In the genomic region with DNA sequence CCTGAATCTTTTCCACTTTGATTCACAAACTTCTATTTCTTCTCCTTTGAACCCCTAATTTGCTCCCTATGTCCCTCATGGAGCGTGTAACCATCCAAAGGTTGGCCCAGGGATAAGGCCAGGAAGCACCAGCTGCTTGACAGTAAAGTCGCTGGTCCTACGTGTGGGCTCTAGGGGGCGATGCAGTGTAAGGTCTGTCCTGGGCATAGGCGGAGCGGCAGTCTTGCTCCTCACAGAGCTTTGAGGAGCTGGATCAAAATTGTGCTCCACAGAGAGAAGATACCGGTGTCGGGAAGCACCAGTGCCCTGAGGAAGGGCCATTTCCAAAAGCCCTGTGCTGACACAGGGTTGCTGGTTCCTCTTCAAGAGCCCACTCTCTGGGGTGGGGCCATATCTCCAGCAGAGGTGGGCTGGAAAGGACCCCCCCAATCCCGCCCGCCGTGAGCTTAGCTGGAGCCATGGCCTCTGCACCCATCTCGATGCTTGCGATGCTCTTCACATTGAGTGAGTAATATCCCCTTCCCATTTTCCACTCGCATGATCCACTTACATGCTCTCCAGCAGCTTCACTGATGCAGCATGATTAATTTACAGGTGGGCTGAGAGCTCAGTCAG, we compare ENCODE assay signal across 8 cellular contexts. TPM values are rescaled to one million over a fixed set of nuclear protein-coding genes. Genes with fewer than 3 reads are reported as not detected.
DNase-seq lines count a peak whose midpoint lies in the region; ATAC-seq, FAIRE-seq and TF ChIP-seq lines count a peak whose summit lies in the region.

No MANE protein-coding gene starts in this region.

- H3K4me1 ChIP-seq in MM.1S (ENCODE audit: low read length) (peaks cover 12% of the 10 kb centered on the region), pancreas (no peaks in the 10 kb centered on the region)

- intact Hi-C loops in pancreas (cut with DNase I), result no loop called here

- peak overlapping the region; percentile 64 for H3K9ac ChIP-seq in MM.1S (ENCODE audit: low read length)

- POLR2A ChIA-PET in GM10248 (lab: Yijun Ruan, JAX), result no interaction called here

- H3K4me2 ChIP-seq in MM.1S (ENCODE audit: low read depth, low read length), result peak overlapping the region; percentile 74

- H3F3A ChIP-seq in MM.1S (ENCODE audit: insufficient read depth, low read length), result peaks cover 6% of the 10 kb centered on the region; the same call in 1 of the 2 replicates

- H3K9me3 ChIP-seq in MM.1S (replicated peaks; ENCODE audit: insufficient read depth, low read length), result no peaks in the 10 kb centered on the region
- H3K9me3 ChIP-seq in pancreas, result no peaks in the 10 kb centered on the region

- ATAC-seq in HG02981 (IDR thresholded peaks at IDR 0.05; ENCODE audit: unreplicated experiment) (no peak), pancreas (no peak)

- H3K36me3 ChIP-seq in MM.1S (replicated peaks; ENCODE audit: insufficient read depth, low read length) (no peaks in the 10 kb centered on the region), pancreas (no peaks in the 10 kb centered on the region)

- CTCF ChIA-PET in GM10248 (lab: Yijun Ruan, JAX), result interaction anchor here (0.9 to 4.3 kb wide), 4 partner anchors 11 to 15 kb away, joined by 3 to 24 read pairs (median 10); no protein-coding TSS in a partner anchor

- 44 to 48% methylated on average over 14 of the region's 14 CpGs for WGBS in pancreas, 2 donors

- DNase-seq in GM10248 (ENCODE audit: extremely low spot score), result peak; percentile 12
- DNase-seq in MM.1S, result peak; percentile 75
- DNase-seq in activated T-cell treated with anti-CD3 and anti-CD28 coated beads for 48 hours (ENCODE audit: low read depth), result peak; percentile 26
- DNase-seq in left kidney (ENCODE audit: low read depth, low spot score), result peak; percentile 66
- no peak for DNase-seq in MV-4-11 (lab: John Stamatoyannopoulos, UW)
- no peak for DNase-seq in GM19239 (ENCODE audit: insufficient read length, low spot score)
- no peak for DNase-seq in pancreas

- no peaks in the 10 kb centered on the region for H3K9me2 ChIP-seq in MM.1S (replicated peaks; ENCODE audit: insufficient read depth, low read length)

- H3K27ac ChIP-seq in MM.1S (ENCODE audit: low read length) (peak overlapping the region; percentile 92), pancreas (no peak overlapping the region)

- H2AFZ ChIP-seq in MM.1S (ENCODE audit: low read length), result peak overlapping the region; percentile 71

- H3K27me3 ChIP-seq in MM.1S (replicated peaks; ENCODE audit: insufficient read depth, low read length) (no peaks in the 10 kb centered on the region), pancreas (peaks cover 0 to 4% (median 0%) of the 10 kb centered on the region in 4 donors)

- H3K4me3 ChIP-seq in MM.1S (ENCODE audit: low read length) (peak overlapping the region; percentile 43), pancreas (no peak overlapping the region)

- H4K20me1 ChIP-seq in MM.1S (ENCODE audit: insufficient read depth, low read length), result no peaks in the 10 kb centered on the region

- no peaks in the 10 kb centered on the region for H3K79me2 ChIP-seq in MM.1S (ENCODE audit: low read length)

- FAIRE-seq in GM19239 (lab: Jason Lieb, UNC), result no peak
- no peak for FAIRE-seq in pancreas (lab: Jason Lieb, UNC)

- peak; percentile 15 for TF ChIP-seq CTCF in GM10248 (IDR thresholded peaks at IDR 0.05; ENCODE audit: control extremely low read depth, extremely low read depth, low read depth, missing control alignments)
- peak; percentile 69 for TF ChIP-seq CTCF in MM.1S (IDR thresholded peaks at IDR 0.05; ENCODE audit: low read length)
- no peak for TF ChIP-seq CTCF in pancreas (IDR thresholded peaks at IDR 0.05)

RNA-seq across cellular contexts. Expression of a gene that starts 49.9 kb away (rescaled TPM):
- not detected for total RNA-seq in pancreas
- not detected for polyA plus RNA-seq in pancreas

Comparison
In these comparisons a context has a peak if more than half of its experiments do, and no peak if none do; other contexts are left out.
1. DNase-seq: peak in GM10248 (single experiment), MM.1S (single experiment), activated T-cell treated with anti-CD3 and anti-CD28 coated beads for 48 hours (single experiment) and left kidney (single experiment); none in MV-4-11 (single experiment), GM19239 (single experiment) and pancreas (0 of 6).
2. CTCF ChIP-seq: peak in GM10248 (single experiment) and MM.1S (single experiment); none in pancreas (0 of 4).